In the genomic region with DNA sequence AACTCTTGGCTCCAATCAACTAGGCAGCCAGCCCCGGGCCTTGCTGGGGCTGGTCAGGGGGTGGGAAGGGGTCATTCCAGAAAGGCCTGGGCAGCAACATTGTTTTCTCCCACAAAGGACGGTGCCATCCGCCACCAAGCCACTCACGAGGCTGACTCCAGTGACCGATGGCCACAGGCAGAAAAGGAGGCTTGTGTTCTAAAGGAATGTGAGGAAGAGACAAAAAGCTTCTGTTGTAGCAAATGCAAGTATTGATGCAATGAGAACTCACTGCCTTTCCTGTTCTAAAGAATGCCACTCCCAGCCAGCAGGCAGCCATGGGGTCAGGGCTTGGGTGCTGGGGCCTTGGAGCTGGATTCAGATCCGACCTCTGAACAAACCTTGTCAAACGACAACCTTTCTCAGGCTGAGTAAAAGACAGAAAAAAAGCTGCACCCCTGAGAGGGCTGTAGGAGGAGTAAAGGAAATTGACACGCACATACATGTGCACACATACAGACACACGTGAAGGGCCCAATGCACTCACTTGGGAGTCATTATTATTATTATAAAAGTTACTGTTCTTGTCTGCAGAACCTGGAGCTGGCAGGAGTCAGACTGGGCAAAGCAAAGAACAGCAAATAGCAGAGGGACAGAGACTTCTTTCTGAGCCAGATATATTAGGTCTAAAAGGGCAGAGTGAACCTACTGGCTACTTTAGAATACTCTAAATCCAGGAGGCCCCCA, we compare ENCODE assay signal across 11 cellular contexts. TPM values are rescaled to one million over a fixed set of nuclear protein-coding genes. Genes with fewer than 3 reads are reported as not detected.
DNase-seq lines count a peak whose midpoint lies in the region; ATAC-seq, FAIRE-seq and TF ChIP-seq lines count a peak whose summit lies in the region.
"Had no signal": no experiment of that assay in that cellular context is flagged by ENCODE, and none has a peak within 500 bp of the region (broad histone marks: within the 10 kb centered on the region; RNA-seq: fewer than 3 reads in every experiment).

No MANE protein-coding gene starts in this region.

- H3K4me3 ChIP-seq in CD8-positive, alpha-beta T cell (ENCODE audit: low read depth, low read length): peak overlapping the region; percentile 1
- H3K4me3 ChIP-seq in esophagus squamous epithelium (no peak overlapping the region), pancreas (no peak overlapping the region)
- H3K4me3 ChIP-seq: adrenal gland had no signal

- no peak for TF ChIP-seq POLR2A in esophagus squamous epithelium (IDR thresholded peaks at IDR 0.05)

- no peaks in the 10 kb centered on the region for H3K36me3 ChIP-seq in CD8-positive, alpha-beta T cell (ENCODE audit: insufficient read depth, low read length)
- H3K36me3 ChIP-seq in esophagus squamous epithelium (no peaks in the 10 kb centered on the region), pancreas (no peaks in the 10 kb centered on the region)
- H3K36me3 ChIP-seq: adrenal gland had no signal

- H3K27me3 ChIP-seq in CD8-positive, alpha-beta T cell (ENCODE audit: insufficient read depth, low read length): no peaks in the 10 kb centered on the region
- H3K27me3 ChIP-seq in esophagus squamous epithelium: peaks cover 0 to 22% (median 0%) of the 10 kb centered on the region in 4 donors
- peaks cover 0 to 4% (median 0%) of the 10 kb centered on the region in 4 donors for H3K27me3 ChIP-seq in pancreas
- H3K27me3 ChIP-seq: adrenal gland had no signal

- peaks cover 76% of the 10 kb centered on the region for H3K4me1 ChIP-seq in CD8-positive, alpha-beta T cell (ENCODE audit: insufficient read depth, low read length)
- H3K4me1 ChIP-seq in esophagus squamous epithelium: no peaks in the 10 kb centered on the region
- H3K4me1 ChIP-seq in pancreas: peaks cover 0 to 3% (median 0%) of the 10 kb centered on the region in 3 donors
- H3K4me1 ChIP-seq: adrenal gland had no signal

- peak overlapping the region; percentile 50 for H3K4me3 Mint-ChIP-seq in CD8-positive, alpha-beta T cell
- peak overlapping the region; percentile 1 for H3K4me3 Mint-ChIP-seq in T-helper 17 cell

- peak overlapping the region; percentile 75 for H3K27ac ChIP-seq in CD8-positive, alpha-beta T cell (ENCODE audit: low read depth, low read length)
- H3K27ac ChIP-seq in esophagus squamous epithelium (peak overlapping the region in 3 of 4 donors; percentile 8 to 66 (median 56)), pancreas (peak overlapping the region in 3 of 4 donors; percentile 51 to 69 (median 63))

- H3K9me3 Mint-ChIP-seq in CD8-positive, alpha-beta T cell: peaks cover 7% of the 10 kb centered on the region

- CTCF ChIA-PET in CD8-positive, alpha-beta T cell (lab: Charles Lee): interaction anchor here (1.0 to 4.2 kb wide), 3 partner anchors 15 to 35 kb away, joined by 4 to 13 read pairs (median 4); a partner anchor contains a TSS

- peaks cover 4% of the 10 kb centered on the region for H3K36me3 Mint-ChIP-seq in CD8-positive, alpha-beta T cell
- H3K36me3 Mint-ChIP-seq in T-helper 17 cell (ENCODE audit: low read depth): no peaks in the 10 kb centered on the region

- WGBS in esophagus squamous epithelium, 2 donors: 67 to 68% methylated on average over 6 to 8 of the region's 9 CpGs
- 54 to 63% methylated on average over 9 of the region's 9 CpGs for WGBS in pancreas, 2 donors

- peak overlapping the region; percentile 88 for H3K27ac Mint-ChIP-seq in CD8-positive, alpha-beta T cell
- H3K27ac Mint-ChIP-seq in T-helper 17 cell: peak overlapping the region; percentile 91

- POLR2A ChIA-PET in CD8-positive, alpha-beta T cell (lab: Charles Lee): interaction anchor here (0.9 to 4.1 kb wide), 6 partner anchors 10 to 70 kb away, joined by 3 to 41 read pairs (median 6); a partner anchor contains a TSS

- peaks cover 4% of the 10 kb centered on the region for H3K9me3 ChIP-seq in CD8-positive, alpha-beta T cell (ENCODE audit: low read length)
- H3K9me3 ChIP-seq in T-helper 17 cell (ENCODE audit: control insufficient read depth, low read length, poor library complexity, severe bottlenecking): peaks cover 3% of the 10 kb centered on the region
- H3K9me3 ChIP-seq in esophagus squamous epithelium: peaks cover 0 to 17% (median 10%) of the 10 kb centered on the region in 3 donors
- H3K9me3 ChIP-seq in pancreas: no peaks in the 10 kb centered on the region
- H3K9me3 ChIP-seq: adrenal gland had no signal

- intact Hi-C loops in CD8-positive, alpha-beta T cell (cut with DNase I, micrococcal nuclease): loop anchor here (1.0 to 2.0 kb wide), 2 partner anchors 14 to 15 kb away; a partner anchor contains a TSS
- intact Hi-C loops in esophagus squamous epithelium (cut with DNase I) (no loop called here), pancreas (cut with DNase I) (no loop called here)

- H3K4me1 Mint-ChIP-seq in CD8-positive, alpha-beta T cell (ENCODE audit: low read depth): peaks cover 71% of the 10 kb centered on the region
- peaks cover 21% of the 10 kb centered on the region for H3K4me1 Mint-ChIP-seq in T-helper 17 cell

- no peak for FAIRE-seq in pancreas (lab: Jason Lieb, UNC)
- FAIRE-seq: frontal cortex had no signal

- DNase-seq in CD8-positive, alpha-beta T cell: peak in 1 of 7 experiments; percentile 29
- no peak for DNase-seq in T-helper 17 cell
- DNase-seq in esophagus squamous epithelium (lab: John Stamatoyannopoulos, UW): no peak
- no peak for DNase-seq in pancreas
- DNase-seq in AG08396 (ENCODE audit: low spot score): no peak
- DNase-seq in NCI-H2107 treated with DMSO at 0.1 percent for 48 hours (lab: John Stamatoyannopoulos, UW; ENCODE audit: unreplicated experiment): no peak
- DNase-seq: NCI-H526 treated with DMSO at 0.1 percent for 48 hours had no signal

- ATAC-seq in CD8-positive, alpha-beta T cell: peak; percentile 53
- peak; percentile 63 for ATAC-seq in T-helper 17 cell
- ATAC-seq in pancreas: peak in 2 of 4 donors; percentile 33 to 50
- no peak for ATAC-seq in HG03439 (IDR thresholded peaks at IDR 0.05; ENCODE audit: unreplicated experiment)
- no peak for ATAC-seq in HG03457 (IDR thresholded peaks at IDR 0.05; ENCODE audit: unreplicated experiment)

- TF ChIP-seq CTCF in CD8-positive, alpha-beta T cell (IDR thresholded peaks at IDR 0.05): no peak
- TF ChIP-seq CTCF in esophagus squamous epithelium (IDR thresholded peaks at IDR 0.05) (no peak), pancreas (IDR thresholded peaks at IDR 0.05) (no peak)

- no peaks in the 10 kb centered on the region for H3K27me3 Mint-ChIP-seq in CD8-positive, alpha-beta T cell (ENCODE audit: low read depth)
- no peaks in the 10 kb centered on the region for H3K27me3 Mint-ChIP-seq in T-helper 17 cell

RNA-seq across cellular contexts. Expression of a gene that starts 13.9 kb away (rescaled TPM):
- total RNA-seq in CD8-positive, alpha-beta T cell: 10 to 100 TPM; 78.8 to 78.9 TPM
- total RNA-seq in T-helper 17 cell: 100 to 1,000 TPM in 1 of 2 donors, 10 to 100 TPM in 1; 89.1 to 102 TPM
- 100 to 1,000 TPM in 2 of 4 donors, 10 to 100 TPM in 2; 72.3 to 125 (median 101) TPM for total RNA-seq in esophagus squamous epithelium
- total RNA-seq in pancreas: 10 to 100 TPM; 17.9 to 54.9 (median 23.6) TPM
- 10 to 100 TPM; 29.3 to 56.9 TPM for polyA plus RNA-seq in pancreas

RNA-seq across cellular contexts. Expression of a gene that starts 16.7 kb away (rescaled TPM):
- 10 to 100 TPM; 26.9 to 27.1 TPM for total RNA-seq in CD8-positive, alpha-beta T cell
- total RNA-seq in T-helper 17 cell (not detected), esophagus squamous epithelium (10 to 100 TPM in 1 of 4 donors, 1 to 10 TPM in 1, under 1 TPM in 1, not detected in 1; 0.57 to 14.7 (median 8.2) TPM), pancreas (1 to 10 TPM in 3 of 6 donors, under 1 TPM in 3; 0.46 to 4.7 (median 0.85) TPM)
- 10 to 100 TPM in 1 of 2 donors, 1 to 10 TPM in 1; 3.5 to 10.8 TPM for polyA plus RNA-seq in pancreas

Comparison
In these comparisons a context has a peak if more than half of its experiments do, and no peak if none do; other contexts are left out.
1. ATAC-seq: peak in CD8-positive, alpha-beta T cell (single experiment) and T-helper 17 cell (single experiment); none in HG03439 (single experiment) and HG03457 (single experiment).
2. intact Hi-C loops: an anchor here in CD8-positive, alpha-beta T cell (1.0 to 2.0 kb wide); none called in esophagus squamous epithelium and pancreas.
3. Peak in every context shown above with its lines, with median percentiles within 50 percentile points of each other: H3K27ac ChIP-seq.